6 cellular contexts compared by ENCODE assay signal in the genomic region with DNA sequence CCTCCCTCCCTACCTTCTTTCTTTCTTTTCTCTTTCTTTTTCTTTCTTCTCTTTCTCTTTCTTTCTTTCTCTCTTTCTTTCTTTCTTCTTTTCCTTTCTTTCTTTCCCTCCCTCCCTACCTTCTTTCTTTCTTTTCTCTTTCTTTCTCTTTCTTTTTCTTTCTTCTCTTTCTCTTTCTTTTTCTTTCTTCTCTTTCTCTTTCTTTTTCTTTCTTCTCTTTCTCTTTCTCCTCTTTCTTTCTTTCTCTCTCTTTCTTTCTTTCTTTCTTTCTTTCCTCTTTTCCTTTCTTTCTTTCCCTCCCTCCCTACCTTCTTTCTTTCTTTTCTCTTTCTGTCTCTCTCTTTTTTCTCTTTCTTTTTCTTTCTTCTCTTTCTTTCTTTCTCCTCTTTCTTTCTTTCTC.
DNase-seq lines count a peak whose midpoint lies in the region; ATAC-seq and TF ChIP-seq lines count a peak whose summit lies in the region.
"Not testable (repeated sequence)": the region's sequence is repeated elsewhere in the genome, so short reads cannot be mapped to it uniquely, and the experiment has no call there.

No MANE protein-coding gene starts in this region.

- H3K36me3 ChIP-seq in HEK293 (ENCODE audit: control insufficient read depth in 2 of 2, insufficient read depth in 1 of 2, low read length in 2 of 2): not testable (repeated sequence)

- TF ChIP-seq CTCF in CD4-positive, alpha-beta T cell (IDR thresholded peaks at IDR 0.05): peak; percentile 30
- not testable (repeated sequence) for TF ChIP-seq CTCF in HEK293 (tag by site-specific recombination; IDR thresholded peaks at IDR 0.05)
- peak; percentile 49 for TF ChIP-seq CTCF in activated CD8-positive, alpha-beta T cell treated with anti-CD3 and anti-CD28 coated beads for 36 hours (IDR thresholded peaks at IDR 0.05)
- TF ChIP-seq CTCF in natural killer cell (IDR thresholded peaks at IDR 0.05): peak; percentile 6

- not testable (repeated sequence) for H3K9me3 Mint-ChIP-seq in CD4-positive, alpha-beta T cell; activated CD8-positive, alpha-beta T cell treated with anti-CD3 and anti-CD28 coated beads for 36 hours; activated T-helper 17 cell treated with anti-CD3 and anti-CD28 coated beads, Interleukin-2, amount 50 U/mL, for 72 hours; central memory CD8-positive, alpha-beta T cell; natural killer cell

- H3K4me3 Mint-ChIP-seq in CD4-positive, alpha-beta T cell; activated CD8-positive, alpha-beta T cell treated with anti-CD3 and anti-CD28 coated beads for 36 hours; activated T-helper 17 cell treated with anti-CD3 and anti-CD28 coated beads, Interleukin-2, amount 50 U/mL, for 72 hours; central memory CD8-positive, alpha-beta T cell; natural killer cell: not testable (repeated sequence)

- ATAC-seq in CD4-positive, alpha-beta T cell (ENCODE audit: poor library complexity); activated CD8-positive, alpha-beta T cell treated with anti-CD3 and anti-CD28 coated beads for 36 hours; activated T-helper 17 cell treated with anti-CD3 and anti-CD28 coated beads, Interleukin-2, amount 50 U/mL, for 72 hours (replicated peaks); central memory CD8-positive, alpha-beta T cell (replicated peaks; ENCODE audit: extremely low read depth, poor library complexity, severe bottlenecking); natural killer cell: not testable (repeated sequence)

- CTCF ChIA-PET in CD4-positive, alpha-beta T cell (lab: Charles Lee); HEK293 (lab: Yijun Ruan, JAX); activated CD8-positive, alpha-beta T cell treated with anti-CD3 and anti-CD28 coated beads for 36 hours (lab: Charles Lee): not testable (repeated sequence)

- H3K4me3 ChIP-seq in HEK293 (ENCODE audit: low read depth, low read length): not testable (repeated sequence)

- peaks cover 19% of the 10 kb centered on the region for H3K27me3 Mint-ChIP-seq in CD4-positive, alpha-beta T cell
- H3K27me3 Mint-ChIP-seq in activated CD8-positive, alpha-beta T cell treated with anti-CD3 and anti-CD28 coated beads for 36 hours; activated T-helper 17 cell treated with anti-CD3 and anti-CD28 coated beads, Interleukin-2, amount 50 U/mL, for 72 hours: not testable (repeated sequence)
- H3K27me3 Mint-ChIP-seq in central memory CD8-positive, alpha-beta T cell: peaks cover 22% of the 10 kb centered on the region
- H3K27me3 Mint-ChIP-seq in natural killer cell (ENCODE audit: low read depth in 2 of 2): peaks cover 16 to 48% of the 10 kb centered on the region in 2 donors

- H3K27ac ChIP-seq in CD4-positive, alpha-beta T cell (ENCODE audit: low read depth, low read length); HEK293 (ENCODE audit: extremely low read depth, low read depth, low read length): not testable (repeated sequence)

- POLR2A ChIA-PET in CD4-positive, alpha-beta T cell (lab: Charles Lee); HEK293 (lab: Yijun Ruan, JAX); activated CD8-positive, alpha-beta T cell treated with anti-CD3 and anti-CD28 coated beads for 36 hours (lab: Charles Lee): not testable (repeated sequence)

- H3K27me3 ChIP-seq in CD4-positive, alpha-beta T cell (ENCODE audit: control insufficient read depth, insufficient read depth, low read length): not testable (repeated sequence)

- not testable (repeated sequence) for H3K36me3 Mint-ChIP-seq in CD4-positive, alpha-beta T cell (ENCODE audit: low read depth); activated CD8-positive, alpha-beta T cell treated with anti-CD3 and anti-CD28 coated beads for 36 hours (ENCODE audit: low read depth); activated T-helper 17 cell treated with anti-CD3 and anti-CD28 coated beads, Interleukin-2, amount 50 U/mL, for 72 hours (ENCODE audit: low read depth); central memory CD8-positive, alpha-beta T cell (ENCODE audit: insufficient read depth); natural killer cell

- H3K9me3 ChIP-seq in CD4-positive, alpha-beta T cell (ENCODE audit: control insufficient read depth, low read length); HEK293 (ENCODE audit: control insufficient read depth, insufficient read depth, low read depth, low read length): not testable (repeated sequence)

- intact Hi-C loops in CD4-positive, alpha-beta T cell (cut with DNase I, micrococcal nuclease); activated CD8-positive, alpha-beta T cell treated with anti-CD3 and anti-CD28 coated beads for 36 hours (cut with micrococcal nuclease); natural killer cell (cut with micrococcal nuclease): not testable (repeated sequence)

- H3K27ac Mint-ChIP-seq in CD4-positive, alpha-beta T cell; activated CD8-positive, alpha-beta T cell treated with anti-CD3 and anti-CD28 coated beads for 36 hours; natural killer cell: not testable (repeated sequence)
- H3K27ac Mint-ChIP-seq in activated T-helper 17 cell treated with anti-CD3 and anti-CD28 coated beads, Interleukin-2, amount 50 U/mL, for 72 hours: peak overlapping the region; percentile 69
- peak overlapping the region; percentile 14 for H3K27ac Mint-ChIP-seq in central memory CD8-positive, alpha-beta T cell (ENCODE audit: low read depth)

- not testable (repeated sequence) for H3K4me1 ChIP-seq in HEK293 (ENCODE audit: control insufficient read depth, insufficient read depth, low read length)

- H3K4me1 Mint-ChIP-seq in CD4-positive, alpha-beta T cell (ENCODE audit: low read depth); activated CD8-positive, alpha-beta T cell treated with anti-CD3 and anti-CD28 coated beads for 36 hours (ENCODE audit: low read depth); activated T-helper 17 cell treated with anti-CD3 and anti-CD28 coated beads, Interleukin-2, amount 50 U/mL, for 72 hours; central memory CD8-positive, alpha-beta T cell; natural killer cell: not testable (repeated sequence)

- DNase-seq in CD4-positive, alpha-beta T cell; activated CD8-positive, alpha-beta T cell treated with anti-CD3 and anti-CD28 coated beads for 36 hours; central memory CD8-positive, alpha-beta T cell (ENCODE audit: low spot score in 2 of 2); natural killer cell: not testable (repeated sequence)

TF ChIP-seq in HEK293, 187 proteins besides CTCF, POLR2A, EP300 and RAD21:
- TF ChIP-seq ZNF366 (tag by site-specific recombination; conservative IDR thresholded peaks at IDR 0.05): peak; percentile 52
